In genomic region chr3:189282751-189283150, GRCh38 we compare ENCODE assay signal across 20 cellular contexts.
DNase-seq lines count a peak whose midpoint lies in the region; ATAC-seq and TF ChIP-seq lines count a peak whose summit lies in the region.
"Had no signal": no experiment of that assay in that cellular context is flagged by ENCODE, and none has a peak within 500 bp of the region (broad histone marks: within the 10 kb centered on the region; RNA-seq: fewer than 3 reads in every experiment).

No MANE protein-coding gene starts in this region.

- H3K27ac ChIP-seq in mammary epithelial cell (ENCODE audit: insufficient read depth, low read depth, low read length) (peak overlapping the region; percentile 92), mesenchymal stem cell (ENCODE audit: low read length, poor library complexity, severe bottlenecking) (peak overlapping the region; percentile 20)
- H3K27ac ChIP-seq: Peyer's patch had no signal

- H3K14ac ChIP-seq in mesenchymal stem cell (ENCODE audit: low read length in 2 of 2), result no peak overlapping the region

- dilution Hi-C loops in mammary epithelial cell (cut with HindIII; ENCODE audit: low sequenced_read_pairs), result no loop called here

- intact Hi-C loops in mammary epithelial cell (cut with micrococcal nuclease), result loop anchor here (2.0 kb wide), 1 partner anchor 42 kb away; no protein-coding TSS in a partner anchor

- no peaks in the 10 kb centered on the region for H3K79me2 ChIP-seq in mammary epithelial cell (ENCODE audit: insufficient read depth, low read length)

- peak overlapping the region in 2 of 3 experiments; percentile 21 to 39 for H3K4me3 ChIP-seq in mammary epithelial cell (replicated peaks in 1 of 3; ENCODE audit: insufficient read depth in 1 of 3, low read depth in 2 of 3, low read length in 3 of 3)
- H3K4me3 ChIP-seq in mesenchymal stem cell (ENCODE audit: insufficient read depth in 1 of 2, low read depth in 1 of 2, low read length in 2 of 2), result no peak overlapping the region
- H3K4me3 ChIP-seq: K562, Peyer's patch had no signal

- CTCF ChIA-PET in mammary epithelial cell (lab: Charles Lee; ENCODE audit: low non-redundant PET), result interaction anchor here (0.6 kb wide), 1 partner anchor 430 kb away, joined by 3 read pairs; no protein-coding TSS in a partner anchor

- H3K27me3 ChIP-seq in mammary epithelial cell (ENCODE audit: insufficient read depth, low read length) (no peaks in the 10 kb centered on the region), mesenchymal stem cell (ENCODE audit: control insufficient read depth in 1 of 2, insufficient read depth in 1 of 2, low read length in 2 of 2) (no peaks in the 10 kb centered on the region)
- H3K27me3 ChIP-seq: Peyer's patch had no signal

- H3K23ac ChIP-seq in mesenchymal stem cell (ENCODE audit: low read length in 2 of 2), result no peak overlapping the region

- H3K4me1 ChIP-seq in mammary epithelial cell (ENCODE audit: insufficient read depth, low read length) (peaks cover 26% of the 10 kb centered on the region), mesenchymal stem cell (ENCODE audit: control insufficient read depth, insufficient read depth, low read depth, low read length) (no peaks in the 10 kb centered on the region)
- H3K4me1 ChIP-seq: Peyer's patch had no signal

- no peak for TF ChIP-seq CTCF in mammary epithelial cell (conservative IDR thresholded peaks at IDR 0.05 in 1 of 2, IDR thresholded peaks at IDR 0.05 in 1 of 2; ENCODE audit: extremely low read depth in 1 of 2, insufficient read depth in 1 of 2, low read depth in 1 of 2, low read length in 2 of 2)
- TF ChIP-seq CTCF in GM13976 (IDR thresholded peaks at IDR 0.05; ENCODE audit: borderline replicate concordance, control extremely low read depth, extremely low read depth, insufficient read depth, missing control alignments), result no peak

- DNase-seq in EH (ENCODE audit: low read depth) (peak; percentile 18), H4 (ENCODE audit: low spot score) (peak; percentile 39), mammary epithelial cell (peak; percentile 85), mesenchymal stem cell (no peak), occipital lobe (lab: John Stamatoyannopoulos, UW) (no peak), cerebellar nuclear complex (lab: John Stamatoyannopoulos, UW) (no peak), GM13976 (ENCODE audit: low spot score) (no peak)
- DNase-seq: ACHN; DMS 273 treated with DMSO at 0.1 percent for 48 hours; DND-41; NCI-H1105; NCI-H1694 treated with DMSO at 0.1 percent for 48 hours; NCI-H510A; NCI-H748 treated with DMSO at 0.1 percent for 48 hours; NK-92 treated with Interleukin-12 subunit alpha and Interleukin-12 subunit beta, amount 100 ng/mL, for 24 hours; Peyer's patch; Right ventricle myocardium superior had no signal

- no peak overlapping the region for H2BK5ac ChIP-seq in mesenchymal stem cell (ENCODE audit: low read depth, low read length, poor library complexity, severe bottlenecking)

- H2BK12ac ChIP-seq in mesenchymal stem cell (ENCODE audit: low read length in 2 of 2), result no peak overlapping the region

- no peak overlapping the region for H3K4ac ChIP-seq in mesenchymal stem cell (ENCODE audit: low read depth in 1 of 2, low read length in 2 of 2)

- H4K91ac ChIP-seq in mesenchymal stem cell (ENCODE audit: low read length), result no peak overlapping the region

- H3K79me1 ChIP-seq in mesenchymal stem cell (replicated peaks; ENCODE audit: low read length, poor library complexity, severe bottlenecking), result no peaks in the 10 kb centered on the region

- 5% methylated on average over 3 of the region's 3 CpGs for WGBS in mammary epithelial cell (ENCODE audit: low coverage, missing lambda C conversion rate)
- 87% methylated on average over 1 of the region's 3 CpGs for whole genome bisulfite sequencing in mesenchymal stem cell

- ATAC-seq in GM21723 (IDR thresholded peaks at IDR 0.05; ENCODE audit: unreplicated experiment), result no peak
- ATAC-seq: HCT116, K562 had no signal

- peak overlapping the region; percentile 53 for H2AFZ ChIP-seq in mammary epithelial cell (ENCODE audit: low read depth, low read length)
- no peak overlapping the region for H2AFZ ChIP-seq in mesenchymal stem cell (ENCODE audit: low read depth, low read length)

- no peak overlapping the region for H2BK15ac ChIP-seq in mesenchymal stem cell (ENCODE audit: low read depth, poor library complexity, severe bottlenecking)

- BruUV-seq in mammary epithelial cell (replicated peaks; lab: Mats Ljungman, UMichigan), result TSS peak; percentile 90

- H3K4me2 ChIP-seq in mammary epithelial cell (ENCODE audit: insufficient read depth, low read depth, low read length), result peak overlapping the region; percentile 72
- H3K4me2 ChIP-seq in mesenchymal stem cell (ENCODE audit: low read length, poor library complexity, severe bottlenecking), result no peak overlapping the region

- H3K9me3 ChIP-seq in mammary epithelial cell (replicated peaks; ENCODE audit: insufficient read depth, low read length) (no peaks in the 10 kb centered on the region), mesenchymal stem cell (ENCODE audit: control insufficient read depth, low read length) (no peaks in the 10 kb centered on the region)
- H3K9me3 ChIP-seq: Peyer's patch had no signal

- H2BK120ac ChIP-seq in mesenchymal stem cell (ENCODE audit: low read depth, low read length), result no peak overlapping the region

- H3K36me3 ChIP-seq in mammary epithelial cell (ENCODE audit: insufficient read depth, low read length) (no peaks in the 10 kb centered on the region), mesenchymal stem cell (ENCODE audit: control insufficient read depth in 1 of 2, insufficient read depth in 2 of 2, low read depth in 1 of 2, low read length in 2 of 2) (no peaks in the 10 kb centered on the region)
- H3K36me3 ChIP-seq: Peyer's patch had no signal

- no peak overlapping the region for H3K18ac ChIP-seq in mesenchymal stem cell (ENCODE audit: low read depth in 1 of 2, low read length in 2 of 2)

- H4K8ac ChIP-seq in mesenchymal stem cell (ENCODE audit: low read length), result no peak overlapping the region

- in situ Hi-C loops in mammary epithelial cell (cut with MboI; ENCODE audit: low sequenced_read_pairs in 2 of 2), result no loop called here
- in situ Hi-C loops in GM13976 (cut with MboI; ENCODE audit: low sequenced_read_pairs, unreplicated experiment), result no loop called here

- H2AK5ac ChIP-seq in mesenchymal stem cell (ENCODE audit: low read length, severe bottlenecking), result no peak overlapping the region

- H3K9ac ChIP-seq in mammary epithelial cell (ENCODE audit: insufficient read depth, low read length), result peak overlapping the region; percentile 70
- H3K9ac ChIP-seq in mesenchymal stem cell (ENCODE audit: low read length), result no peak overlapping the region

- H4K20me1 ChIP-seq in mammary epithelial cell (ENCODE audit: insufficient read depth, low read length), result no peaks in the 10 kb centered on the region

Comparison
In these comparisons a context has a peak if more than half of its experiments do, and no peak if none do; other contexts are left out.
1. DNase-seq: peak in EH (single experiment), H4 (single experiment) and mammary epithelial cell (single experiment); none in mesenchymal stem cell (single experiment), occipital lobe (single experiment), cerebellar nuclear complex (0 of 2) and GM13976 (single experiment).
2. H3K4me3 ChIP-seq: peak in mammary epithelial cell (2 of 3); none in mesenchymal stem cell (0 of 2).